ENCODE assay signal across 17 cellular contexts in genomic region chr18:8455661-8456614, GRCh38.
"Had no signal": no experiment of that assay in that cellular context is flagged by ENCODE, and none has a peak within 500 bp of the region (broad histone marks: within the 10 kb centered on the region; RNA-seq: fewer than 3 reads in every experiment).

No MANE protein-coding gene starts in this region.

- ATAC-seq: activated naive CD4-positive, alpha-beta T cell treated with anti-CD3 and anti-CD28 coated beads, Interleukin-2, amount 50 U/mL, for 72 hours; mucosa of descending colon; natural killer cell; pancreas; right lobe of liver; stimulated activated memory B cell treated with anti-CD40 and anti-IgM and Interleukin-4, amounts not matched to agents 10 μg/mL and 1 μg/mL and 100 μg/mL, for 72 hours had no signal

- H3K9me3 ChIP-seq: adrenal gland, esophagus squamous epithelium, mucosa of descending colon, pancreas, right lobe of liver, thoracic aorta had no signal

- H3K36me3 ChIP-seq: adrenal gland, esophagus squamous epithelium, pancreas, right lobe of liver, thoracic aorta had no signal

- H3K4me1 ChIP-seq: adrenal gland, esophagus squamous epithelium, pancreas, right lobe of liver had no signal

- H3K4me3 ChIP-seq: adrenal gland, esophagus squamous epithelium, mucosa of descending colon, pancreas, right lobe of liver, thoracic aorta had no signal

- H3K27ac ChIP-seq: adrenal gland, esophagus squamous epithelium, pancreas, right lobe of liver, thoracic aorta had no signal

- H3K27me3 ChIP-seq: adrenal gland, esophagus squamous epithelium, pancreas, right lobe of liver had no signal

- DNase-seq: activated B cell treated with CpG ODN at 0.5 μM for 24 hours; activated CD4-positive, alpha-beta memory T cell treated with anti-CD3 and anti-CD28 coated beads for 36 hours; activated CD4-positive, alpha-beta T cell treated with anti-CD3 and anti-CD28 coated beads for 4 hours; activated gamma-delta T cell treated with Interleukin-2 at 50 U/mL for 16 hours; activated T-cell treated with anti-CD3 and anti-CD28 coated beads for 4 hours; adrenal gland; effector memory CD4-positive, alpha-beta T cell; esophagus squamous epithelium; mesenchymal stem cell; mucosa of descending colon; natural killer cell; pancreas; stimulated activated CD4-positive, alpha-beta T cell treated with anti-CD3 and anti-CD28 coated beads, Interleukin-4, amount 100 ng/mL, for 24 hours had no signal
